ENCODE assay signal across 22 cellular contexts in the genomic region with DNA sequence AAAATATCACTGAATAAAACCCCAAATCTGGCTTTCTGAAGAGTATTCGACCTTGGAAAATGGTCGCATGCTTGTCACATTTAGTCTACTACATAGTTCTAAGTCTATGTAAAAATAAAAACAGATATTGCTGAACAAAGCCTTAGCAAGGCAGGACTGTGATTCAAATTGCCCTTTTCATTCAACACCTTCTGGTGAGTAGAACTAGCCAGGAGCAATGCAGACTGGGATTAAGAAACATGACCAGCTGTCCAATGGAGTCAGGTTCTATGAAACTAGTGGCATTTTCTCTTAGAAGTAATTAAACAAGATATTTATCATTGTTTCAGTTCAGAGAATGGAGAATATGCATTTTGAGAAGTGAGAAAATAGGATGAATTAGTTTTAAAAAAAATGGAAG.
DNase-seq lines count a peak whose midpoint lies in the region; ATAC-seq and FAIRE-seq lines count a peak whose summit lies in the region.
"Had no signal": no experiment of that assay in that cellular context is flagged by ENCODE, and none has a peak within 500 bp of the region (broad histone marks: within the 10 kb centered on the region; RNA-seq: fewer than 3 reads in every experiment).

No MANE protein-coding gene starts in this region.

- in situ Hi-C loops in HAP-1 (cut with MboI; ENCODE audit: low sequenced_read_pairs): no loop called here

- H3K36me3 ChIP-seq in HAP-1 (replicated peaks): no peaks in the 10 kb centered on the region
- H3K36me3 ChIP-seq: BE2C had no signal

- H3K4me1 ChIP-seq in HAP-1: peaks cover 46% of the 10 kb centered on the region
- H3K4me1 ChIP-seq: BE2C had no signal

- DNase-seq in HAP-1 (ENCODE audit: low spot score in 2 of 2) (peak; percentile 33 to 69), NCI-H524 treated with DMSO at 0.1 percent for 48 hours (lab: John Stamatoyannopoulos, UW) (peak; percentile 36), DMS79 treated with DMSO at 0.1 percent for 48 hours (lab: John Stamatoyannopoulos, UW) (no peak), NCI-H1048 (lab: John Stamatoyannopoulos, UW) (no peak)
- DNase-seq in stimulated activated CD4-positive, alpha-beta T cell treated with anti-CD3 and anti-CD28 coated beads, Interleukin-4, amount 100 ng/mL, for 4 hours: no peak
- DNase-seq: ACHN; BE2C; C1 segment of cervical spinal cord; CD4-positive, CD25-positive, alpha-beta regulatory T cell; CD8-positive, alpha-beta memory T cell; COR-L47; DMS153; DMS79; GF-D8; GOT3; H7; IMR-90 had no signal

- peak; percentile 33 for FAIRE-seq in TTC549 (lab: Jason Lieb, UNC)
- FAIRE-seq: A204.1, HTR-8/SVneo, K562 had no signal

- no peaks in the 10 kb centered on the region for H3K27me3 ChIP-seq in HAP-1 (ENCODE audit: low read depth)
- H3K27me3 ChIP-seq: BE2C had no signal

- no peaks in the 10 kb centered on the region for H3K9me3 ChIP-seq in HAP-1
- H3K9me3 ChIP-seq: BE2C had no signal

- H3K4me3 ChIP-seq in HAP-1: no peak overlapping the region
- H3K4me3 ChIP-seq: K562 had no signal

- ATAC-seq in HG02642 (IDR thresholded peaks at IDR 0.05; ENCODE audit: poor library complexity, unreplicated experiment): no peak
- ATAC-seq: K562 had no signal

Comparison
In these comparisons a context has a peak if more than half of its experiments do, and no peak if none do; other contexts are left out.
1. DNase-seq: peak in HAP-1 (2 of 2) and NCI-H524 treated with DMSO at 0.1 percent for 48 hours (single experiment); none in DMS79 treated with DMSO at 0.1 percent for 48 hours (single experiment), stimulated activated CD4-positive, alpha-beta T cell treated with anti-CD3 and anti-CD28 coated beads, Interleukin-4, amount 100 ng/mL, for 4 hours (0 of 2) and NCI-H1048 (single experiment).